In the genomic region with DNA sequence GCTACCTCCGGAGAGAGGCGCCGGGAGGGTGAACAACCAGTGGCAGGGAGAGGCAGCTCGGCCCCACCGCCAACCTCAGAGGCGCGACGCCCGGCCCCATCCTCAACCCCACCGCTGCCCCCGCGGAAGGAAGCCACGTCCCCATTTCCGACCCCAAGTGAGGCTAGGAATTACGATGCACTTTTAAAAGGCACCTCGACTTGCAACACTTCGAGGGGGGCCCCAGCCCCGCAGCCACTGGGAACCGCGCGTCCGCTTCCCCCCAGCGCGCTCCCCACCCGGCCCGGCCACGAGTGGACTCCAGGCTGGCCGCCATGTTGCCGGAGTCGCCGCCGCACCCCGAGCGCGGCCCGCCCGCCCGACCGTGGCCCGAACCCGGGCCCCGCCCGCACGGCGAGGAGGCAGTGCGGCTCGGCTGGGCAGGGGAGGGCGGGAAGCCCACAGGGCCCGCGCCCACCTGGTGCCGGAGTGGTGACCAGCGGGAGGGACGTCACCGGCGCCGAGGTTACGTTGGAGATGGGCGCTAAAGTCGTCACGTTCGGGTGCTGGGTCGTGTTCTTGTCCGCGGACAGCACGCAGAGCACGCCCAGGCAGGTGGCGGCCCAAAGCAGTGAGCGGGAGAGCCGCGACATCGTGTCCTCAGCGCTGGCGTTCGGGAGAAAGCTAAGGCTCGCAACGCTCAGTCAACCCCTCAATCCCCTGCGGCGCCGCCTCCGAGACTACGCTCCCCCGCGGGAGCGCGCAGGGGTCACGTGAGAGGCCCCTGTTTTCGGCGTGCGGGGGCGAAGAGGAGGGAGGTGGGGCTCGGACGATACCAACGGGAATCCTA, we compare ENCODE assay signal across 1 cellular context.
A peak's percentile ranks its signal among the peaks of the same experiment; 100 is the strongest.
TF ChIP-seq lines count a peak whose summit lies in the region.

TSS of gene CD164 (minus strand) at position 721 of the 829 bp plus-strand sequence. CDS start at position 632, 89 bp downstream.

TF ChIP-seq in WTC11, 78 proteins besides CTCF, POLR2A, EP300 and RAD21 (continued from another document and continues in another):
- TF ChIP-seq, protein P1, sequence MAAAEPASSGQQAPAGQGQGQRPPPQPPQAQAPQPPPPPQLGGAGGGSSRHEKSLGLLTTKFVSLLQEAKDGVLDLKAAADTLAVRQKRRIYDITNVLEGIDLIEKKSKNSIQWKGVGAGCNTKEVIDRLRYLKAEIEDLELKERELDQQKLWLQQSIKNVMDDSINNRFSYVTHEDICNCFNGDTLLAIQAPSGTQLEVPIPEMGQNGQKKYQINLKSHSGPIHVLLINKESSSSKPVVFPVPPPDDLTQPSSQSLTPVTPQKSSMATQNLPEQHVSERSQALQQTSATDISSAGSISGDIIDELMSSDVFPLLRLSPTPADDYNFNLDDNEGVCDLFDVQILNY (CRISPR knock-in tag; IDR thresholded peaks at IDR 0.05): peak; percentile 83; the same call in 1 of the 2 replicates
- TF ChIP-seq NFATC4 (CRISPR knock-in tag; IDR thresholded peaks at IDR 0.05): no peak
- TF ChIP-seq, protein P2, sequence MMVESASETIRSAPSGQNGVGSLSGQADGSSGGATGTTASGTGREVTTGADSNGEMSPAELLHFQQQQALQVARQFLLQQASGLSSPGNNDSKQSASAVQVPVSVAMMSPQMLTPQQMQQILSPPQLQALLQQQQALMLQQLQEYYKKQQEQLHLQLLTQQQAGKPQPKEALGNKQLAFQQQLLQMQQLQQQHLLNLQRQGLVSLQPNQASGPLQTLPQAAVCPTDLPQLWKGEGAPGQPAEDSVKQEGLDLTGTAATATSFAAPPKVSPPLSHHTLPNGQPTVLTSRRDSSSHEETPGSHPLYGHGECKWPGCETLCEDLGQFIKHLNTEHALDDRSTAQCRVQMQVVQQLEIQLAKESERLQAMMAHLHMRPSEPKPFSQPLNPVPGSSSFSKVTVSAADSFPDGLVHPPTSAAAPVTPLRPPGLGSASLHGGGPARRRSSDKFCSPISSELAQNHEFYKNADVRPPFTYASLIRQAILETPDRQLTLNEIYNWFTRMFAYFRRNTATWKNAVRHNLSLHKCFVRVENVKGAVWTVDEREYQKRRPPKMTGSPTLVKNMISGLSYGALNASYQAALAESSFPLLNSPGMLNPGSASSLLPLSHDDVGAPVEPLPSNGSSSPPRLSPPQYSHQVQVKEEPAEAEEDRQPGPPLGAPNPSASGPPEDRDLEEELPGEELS (CRISPR knock-in tag; IDR thresholded peaks at IDR 0.05): peak; percentile 81; the same call in 1 of the 2 replicates
- peak; percentile 78; the same call in 1 of the 2 replicates for TF ChIP-seq NR3C1 (CRISPR knock-in tag; conservative IDR thresholded peaks at IDR 0.05; ENCODE audit: low read depth)
- TF ChIP-seq ZNF219 (CRISPR knock-in tag; IDR thresholded peaks at IDR 0.05; ENCODE audit: borderline replicate concordance): 0 out of 2 replicates have a peak, but pooled peaks have one; percentile 13
- TF ChIP-seq ZNF317 (CRISPR knock-in tag; IDR thresholded peaks at IDR 0.05; ENCODE audit: borderline replicate concordance, low read depth): peak; percentile 50; the same call in 1 of the 2 replicates
- TF ChIP-seq ELF4 (CRISPR knock-in tag; IDR thresholded peaks at IDR 0.05; ENCODE audit: low read depth): 0 out of 2 replicates have a peak, but pooled peaks have one; percentile 62
- peak; percentile 73; the same call in 1 of the 2 replicates for TF ChIP-seq JUN (CRISPR knock-in tag; IDR thresholded peaks at IDR 0.05)
- no peak for TF ChIP-seq TEAD1 (CRISPR knock-in tag; IDR thresholded peaks at IDR 0.05)
- no peak for TF ChIP-seq ATF2 (CRISPR knock-in tag; IDR thresholded peaks at IDR 0.05; ENCODE audit: borderline replicate concordance, low read depth)
- TF ChIP-seq SOX15 (CRISPR knock-in tag; IDR thresholded peaks at IDR 0.05): no peak
- TF ChIP-seq FOXK1 (CRISPR knock-in tag; IDR thresholded peaks at IDR 0.05): 0 out of 2 replicates have a peak, but pooled peaks have one; percentile 29
- TF ChIP-seq KAT7 (CRISPR knock-in tag; IDR thresholded peaks at IDR 0.05; ENCODE audit: borderline replicate concordance): peak; percentile 86; the same call in 1 of the 2 replicates
- peak; percentile 80; the same call in 1 of the 2 replicates for TF ChIP-seq ARID4B (CRISPR knock-in tag; IDR thresholded peaks at IDR 0.05; ENCODE audit: borderline replicate concordance)
- TF ChIP-seq CDX4 (CRISPR knock-in tag; IDR thresholded peaks at IDR 0.05; ENCODE audit: borderline replicate concordance): no peak
- no peak for TF ChIP-seq IRF2 (CRISPR knock-in tag; IDR thresholded peaks at IDR 0.05; ENCODE audit: borderline replicate concordance, low read depth)
- TF ChIP-seq, protein P3, sequence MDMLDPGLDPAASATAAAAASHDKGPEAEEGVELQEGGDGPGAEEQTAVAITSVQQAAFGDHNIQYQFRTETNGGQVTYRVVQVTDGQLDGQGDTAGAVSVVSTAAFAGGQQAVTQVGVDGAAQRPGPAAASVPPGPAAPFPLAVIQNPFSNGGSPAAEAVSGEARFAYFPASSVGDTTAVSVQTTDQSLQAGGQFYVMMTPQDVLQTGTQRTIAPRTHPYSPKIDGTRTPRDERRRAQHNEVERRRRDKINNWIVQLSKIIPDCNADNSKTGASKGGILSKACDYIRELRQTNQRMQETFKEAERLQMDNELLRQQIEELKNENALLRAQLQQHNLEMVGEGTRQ (CRISPR knock-in tag; IDR thresholded peaks at IDR 0.05): peak; percentile 91; the same call in 1 of the 2 replicates
- peak; percentile 79 for TF ChIP-seq CREM (CRISPR knock-in tag; IDR thresholded peaks at IDR 0.05)
- TF ChIP-seq SMAD4 (CRISPR knock-in tag; IDR thresholded peaks at IDR 0.05): no peak
- TF ChIP-seq, protein P4, sequence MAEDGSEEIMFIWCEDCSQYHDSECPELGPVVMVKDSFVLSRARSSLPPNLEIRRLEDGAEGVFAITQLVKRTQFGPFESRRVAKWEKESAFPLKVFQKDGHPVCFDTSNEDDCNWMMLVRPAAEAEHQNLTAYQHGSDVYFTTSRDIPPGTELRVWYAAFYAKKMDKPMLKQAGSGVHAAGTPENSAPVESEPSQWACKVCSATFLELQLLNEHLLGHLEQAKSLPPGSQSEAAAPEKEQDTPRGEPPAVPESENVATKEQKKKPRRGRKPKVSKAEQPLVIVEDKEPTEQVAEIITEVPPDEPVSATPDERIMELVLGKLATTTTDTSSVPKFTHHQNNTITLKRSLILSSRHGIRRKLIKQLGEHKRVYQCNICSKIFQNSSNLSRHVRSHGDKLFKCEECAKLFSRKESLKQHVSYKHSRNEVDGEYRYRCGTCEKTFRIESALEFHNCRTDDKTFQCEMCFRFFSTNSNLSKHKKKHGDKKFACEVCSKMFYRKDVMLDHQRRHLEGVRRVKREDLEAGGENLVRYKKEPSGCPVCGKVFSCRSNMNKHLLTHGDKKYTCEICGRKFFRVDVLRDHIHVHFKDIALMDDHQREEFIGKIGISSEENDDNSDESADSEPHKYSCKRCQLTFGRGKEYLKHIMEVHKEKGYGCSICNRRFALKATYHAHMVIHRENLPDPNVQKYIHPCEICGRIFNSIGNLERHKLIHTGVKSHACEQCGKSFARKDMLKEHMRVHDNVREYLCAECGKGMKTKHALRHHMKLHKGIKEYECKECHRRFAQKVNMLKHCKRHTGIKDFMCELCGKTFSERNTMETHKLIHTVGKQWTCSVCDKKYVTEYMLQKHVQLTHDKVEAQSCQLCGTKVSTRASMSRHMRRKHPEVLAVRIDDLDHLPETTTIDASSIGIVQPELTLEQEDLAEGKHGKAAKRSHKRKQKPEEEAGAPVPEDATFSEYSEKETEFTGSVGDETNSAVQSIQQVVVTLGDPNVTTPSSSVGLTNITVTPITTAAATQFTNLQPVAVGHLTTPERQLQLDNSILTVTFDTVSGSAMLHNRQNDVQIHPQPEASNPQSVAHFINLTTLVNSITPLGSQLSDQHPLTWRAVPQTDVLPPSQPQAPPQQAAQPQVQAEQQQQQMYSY (CRISPR knock-in tag; IDR thresholded peaks at IDR 0.05): no peak; the same call in 1 of the 2 replicates
- no peak for TF ChIP-seq NFE2L1 (CRISPR knock-in tag; IDR thresholded peaks at IDR 0.05)
- TF ChIP-seq, protein P5, sequence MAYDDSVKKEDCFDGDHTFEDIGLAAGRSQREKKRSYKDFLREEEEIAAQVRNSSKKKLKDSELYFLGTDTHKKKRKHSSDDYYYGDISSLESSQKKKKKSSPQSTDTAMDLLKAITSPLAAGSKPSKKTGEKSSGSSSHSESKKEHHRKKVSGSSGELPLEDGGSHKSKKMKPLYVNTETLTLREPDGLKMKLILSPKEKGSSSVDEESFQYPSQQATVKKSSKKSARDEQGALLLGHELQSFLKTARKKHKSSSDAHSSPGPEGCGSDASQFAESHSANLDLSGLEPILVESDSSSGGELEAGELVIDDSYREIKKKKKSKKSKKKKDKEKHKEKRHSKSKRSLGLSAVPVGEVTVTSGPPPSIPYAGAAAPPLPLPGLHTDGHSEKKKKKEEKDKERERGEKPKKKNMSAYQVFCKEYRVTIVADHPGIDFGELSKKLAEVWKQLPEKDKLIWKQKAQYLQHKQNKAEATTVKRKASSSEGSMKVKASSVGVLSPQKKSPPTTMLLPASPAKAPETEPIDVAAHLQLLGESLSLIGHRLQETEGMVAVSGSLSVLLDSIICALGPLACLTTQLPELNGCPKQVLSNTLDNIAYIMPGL (CRISPR knock-in tag; IDR thresholded peaks at IDR 0.05): no peak; the same call in none of the 2 replicates
- TF ChIP-seq ZNF423 (CRISPR knock-in tag; IDR thresholded peaks at IDR 0.05): no peak
- TF ChIP-seq, protein P6, sequence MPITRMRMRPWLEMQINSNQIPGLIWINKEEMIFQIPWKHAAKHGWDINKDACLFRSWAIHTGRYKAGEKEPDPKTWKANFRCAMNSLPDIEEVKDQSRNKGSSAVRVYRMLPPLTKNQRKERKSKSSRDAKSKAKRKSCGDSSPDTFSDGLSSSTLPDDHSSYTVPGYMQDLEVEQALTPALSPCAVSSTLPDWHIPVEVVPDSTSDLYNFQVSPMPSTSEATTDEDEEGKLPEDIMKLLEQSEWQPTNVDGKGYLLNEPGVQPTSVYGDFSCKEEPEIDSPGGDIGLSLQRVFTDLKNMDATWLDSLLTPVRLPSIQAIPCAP (CRISPR knock-in tag; IDR thresholded peaks at IDR 0.05): peak; percentile 63; the same call in 1 of the 2 replicates
- TF ChIP-seq GRHL2 (CRISPR knock-in tag; IDR thresholded peaks at IDR 0.05; ENCODE audit: insufficient replicate concordance, severe bottlenecking): no peak
- 0 out of 2 replicates have a peak, but pooled peaks have one; percentile 47 for TF ChIP-seq TP53 (CRISPR knock-in tag; IDR thresholded peaks at IDR 0.05)
- 0 out of 2 replicates have a peak, but pooled peaks have one; percentile 71 for TF ChIP-seq ESRRA (CRISPR knock-in tag; IDR thresholded peaks at IDR 0.05; ENCODE audit: borderline replicate concordance)
- peak; percentile 11; the same call in 1 of the 2 replicates for TF ChIP-seq GABPB1 (CRISPR knock-in tag; IDR thresholded peaks at IDR 0.05)
- TF ChIP-seq, protein P7, sequence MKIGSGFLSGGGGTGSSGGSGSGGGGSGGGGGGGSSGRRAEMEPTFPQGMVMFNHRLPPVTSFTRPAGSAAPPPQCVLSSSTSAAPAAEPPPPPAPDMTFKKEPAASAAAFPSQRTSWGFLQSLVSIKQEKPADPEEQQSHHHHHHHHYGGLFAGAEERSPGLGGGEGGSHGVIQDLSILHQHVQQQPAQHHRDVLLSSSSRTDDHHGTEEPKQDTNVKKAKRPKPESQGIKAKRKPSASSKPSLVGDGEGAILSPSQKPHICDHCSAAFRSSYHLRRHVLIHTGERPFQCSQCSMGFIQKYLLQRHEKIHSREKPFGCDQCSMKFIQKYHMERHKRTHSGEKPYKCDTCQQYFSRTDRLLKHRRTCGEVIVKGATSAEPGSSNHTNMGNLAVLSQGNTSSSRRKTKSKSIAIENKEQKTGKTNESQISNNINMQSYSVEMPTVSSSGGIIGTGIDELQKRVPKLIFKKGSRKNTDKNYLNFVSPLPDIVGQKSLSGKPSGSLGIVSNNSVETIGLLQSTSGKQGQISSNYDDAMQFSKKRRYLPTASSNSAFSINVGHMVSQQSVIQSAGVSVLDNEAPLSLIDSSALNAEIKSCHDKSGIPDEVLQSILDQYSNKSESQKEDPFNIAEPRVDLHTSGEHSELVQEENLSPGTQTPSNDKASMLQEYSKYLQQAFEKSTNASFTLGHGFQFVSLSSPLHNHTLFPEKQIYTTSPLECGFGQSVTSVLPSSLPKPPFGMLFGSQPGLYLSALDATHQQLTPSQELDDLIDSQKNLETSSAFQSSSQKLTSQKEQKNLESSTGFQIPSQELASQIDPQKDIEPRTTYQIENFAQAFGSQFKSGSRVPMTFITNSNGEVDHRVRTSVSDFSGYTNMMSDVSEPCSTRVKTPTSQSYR (CRISPR knock-in tag; IDR thresholded peaks at IDR 0.05): no peak
